ENCODE assay signal across 23 cellular contexts in genomic region chr18:63130176-63130575, GRCh38.
DNase-seq lines count a peak whose midpoint lies in the region; ATAC-seq and TF ChIP-seq lines count a peak whose summit lies in the region.
"Had no signal": no experiment of that assay in that cellular context is flagged by ENCODE, and none has a peak within 500 bp of the region (broad histone marks: within the 10 kb centered on the region; RNA-seq: fewer than 3 reads in every experiment).

No MANE protein-coding gene starts in this region.

- H3K9me2 ChIP-seq in SU-DHL-6 (replicated peaks; ENCODE audit: insufficient read depth, low read length), result no peaks in the 10 kb centered on the region

- H3K27ac ChIP-seq in KOPT-K1 (ENCODE audit: low read depth, low read length, poor library complexity, severe bottlenecking) (peak overlapping the region; percentile 59), SU-DHL-6 (ENCODE audit: low read depth, low read length) (peak overlapping the region; percentile 92), spleen (peak overlapping the region in 7 of 8 donors; percentile 30 to 70 (median 52))
- H3K27ac ChIP-seq: 22Rv1, KMS-11, RWPE1 had no signal

- H4K20me1 ChIP-seq in SU-DHL-6 (ENCODE audit: low read depth, low read length), result no peaks in the 10 kb centered on the region

- H3K9me3 ChIP-seq in KOPT-K1 (ENCODE audit: insufficient read depth, low read length, poor library complexity, severe bottlenecking) (no peaks in the 10 kb centered on the region), SU-DHL-6 (ENCODE audit: insufficient read depth, low read length) (no peaks in the 10 kb centered on the region), spleen (no peaks in the 10 kb centered on the region)
- H3K9me3 ChIP-seq: MG63 had no signal

- no peak for TF ChIP-seq POLR2A in spleen (IDR thresholded peaks at IDR 0.05)

- peaks cover 72% of the 10 kb centered on the region for H3F3A ChIP-seq in SU-DHL-6 (ENCODE audit: insufficient read depth)

- WGBS in spleen, 5 donors, result 57 to 71% (median 62%) methylated on average over 2 of the region's 2 CpGs

- H3K36me3 ChIP-seq in KOPT-K1 (ENCODE audit: insufficient read depth, low read length) (peaks cover 11% of the 10 kb centered on the region; the same call in 1 of the 2 replicates), SU-DHL-6 (ENCODE audit: low read length) (no peaks in the 10 kb centered on the region), spleen (peaks cover 0 to 34% (median 8%) of the 10 kb centered on the region in 6 donors)
- H3K36me3 ChIP-seq: MG63 had no signal

- H3K4me2 ChIP-seq in SU-DHL-6 (ENCODE audit: low read depth, low read length, poor library complexity, severe bottlenecking), result peak overlapping the region; percentile 75
- H3K4me2 ChIP-seq: KMS-11 had no signal

- no peak overlapping the region for H3K4me3 ChIP-seq in SU-DHL-6 (ENCODE audit: insufficient read depth, low read length, poor library complexity, severe bottlenecking)
- H3K4me3 ChIP-seq in spleen, result no peak overlapping the region
- H3K4me3 ChIP-seq: GM12878, MG63 had no signal

- DNase-seq in NCI-H146 (lab: John Stamatoyannopoulos, UW) (peak; percentile 50), NCI-H146 treated with DMSO at 0.1 percent for 48 hours (lab: John Stamatoyannopoulos, UW; ENCODE audit: unreplicated experiment) (no peak), spleen (no peak), H4 (ENCODE audit: low spot score) (no peak)
- DNase-seq: CD4-positive, CD25-positive, alpha-beta regulatory T cell; DMS153; EL; HFFc6; MG63; NCI-H1092; NCI-H1436 treated with DMSO at 0.1 percent for 48 hours; NCI-H2081; NCI-H748 treated with DMSO at 0.1 percent for 48 hours; NK-92 treated with Interleukin-12 subunit alpha and Interleukin-12 subunit beta, amount 100 ng/mL, for 24 hours; SIG-M5 had no signal

- TF ChIP-seq CTCF in SU-DHL-6 (IDR thresholded peaks at IDR 0.05; ENCODE audit: insufficient read depth, low read length, poor library complexity, severe bottlenecking) (no peak), spleen (IDR thresholded peaks at IDR 0.05 in 8 of 11, conservative IDR thresholded peaks at IDR 0.05 in 3 of 11) (no peak)

- ATAC-seq in GM21619 (IDR thresholded peaks at IDR 0.05; ENCODE audit: unreplicated experiment) (no peak), HG03520 (IDR thresholded peaks at IDR 0.05; ENCODE audit: unreplicated experiment) (no peak)

- H3K27me3 ChIP-seq in SU-DHL-6 (ENCODE audit: low read length) (no peaks in the 10 kb centered on the region), spleen (replicated peaks in 1 of 7) (no peaks in the 10 kb centered on the region)
- H3K27me3 ChIP-seq: MG63 had no signal

- H3K4me1 ChIP-seq in spleen, result peaks cover 0 to 62% (median 30%) of the 10 kb centered on the region in 6 donors

- intact Hi-C loops in spleen (cut with DNase I; ENCODE audit: low total_unique reads), result loop anchor here (5.0 kb wide), 1 partner anchor 192 kb away; no protein-coding TSS in a partner anchor

- H3K79me2 ChIP-seq in SU-DHL-6 (ENCODE audit: insufficient read depth, low read length), result peaks cover 46% of the 10 kb centered on the region

- H3K9ac ChIP-seq in SU-DHL-6 (ENCODE audit: low read length), result peak overlapping the region; percentile 48
- H3K9ac ChIP-seq: KMS-11 had no signal

- H2AFZ ChIP-seq in SU-DHL-6 (ENCODE audit: low read depth, low read length, severe bottlenecking), result no peak overlapping the region
